ENCODE assay signal across 2 cellular contexts in the genomic region with DNA sequence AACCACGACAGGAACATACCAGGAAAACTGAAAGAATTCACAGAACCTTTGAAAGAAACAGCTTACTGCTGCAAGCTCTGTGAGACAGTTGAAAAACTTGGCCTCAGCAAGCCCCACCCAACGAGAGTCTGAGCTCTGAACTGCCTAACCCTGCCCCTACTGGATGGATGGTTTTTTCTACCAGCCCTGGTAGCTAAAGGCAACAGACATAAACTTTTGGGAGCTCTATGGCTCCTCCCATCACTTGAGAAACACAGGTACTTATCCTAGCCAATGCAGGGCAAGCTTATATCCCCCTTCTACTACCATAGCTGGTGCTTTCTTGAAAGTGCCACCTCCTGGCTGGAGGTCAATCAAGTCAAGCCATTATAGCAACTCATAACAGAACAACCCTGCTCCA.
TF ChIP-seq lines count a peak whose summit lies in the region.

No MANE protein-coding gene starts in this region.

TF ChIP-seq in GM23338, 12 proteins besides CTCF, POLR2A, EP300 and RAD21 (continues in another document):
- TF ChIP-seq EZH2 (IDR thresholded peaks at IDR 0.05; ENCODE audit: low read depth, unreplicated experiment) = no peak
- no peak for TF ChIP-seq ZNF331 (CRISPR knock-in tag; IDR thresholded peaks at IDR 0.05; ENCODE audit: low read depth)
- no peak for TF ChIP-seq POLR2AphosphoS5 (IDR thresholded peaks at IDR 0.05; ENCODE audit: low read depth)
- TF ChIP-seq EZH2phosphoT487 (IDR thresholded peaks at IDR 0.05; ENCODE audit: unreplicated experiment) = no peak
- TF ChIP-seq, protein P1, sequence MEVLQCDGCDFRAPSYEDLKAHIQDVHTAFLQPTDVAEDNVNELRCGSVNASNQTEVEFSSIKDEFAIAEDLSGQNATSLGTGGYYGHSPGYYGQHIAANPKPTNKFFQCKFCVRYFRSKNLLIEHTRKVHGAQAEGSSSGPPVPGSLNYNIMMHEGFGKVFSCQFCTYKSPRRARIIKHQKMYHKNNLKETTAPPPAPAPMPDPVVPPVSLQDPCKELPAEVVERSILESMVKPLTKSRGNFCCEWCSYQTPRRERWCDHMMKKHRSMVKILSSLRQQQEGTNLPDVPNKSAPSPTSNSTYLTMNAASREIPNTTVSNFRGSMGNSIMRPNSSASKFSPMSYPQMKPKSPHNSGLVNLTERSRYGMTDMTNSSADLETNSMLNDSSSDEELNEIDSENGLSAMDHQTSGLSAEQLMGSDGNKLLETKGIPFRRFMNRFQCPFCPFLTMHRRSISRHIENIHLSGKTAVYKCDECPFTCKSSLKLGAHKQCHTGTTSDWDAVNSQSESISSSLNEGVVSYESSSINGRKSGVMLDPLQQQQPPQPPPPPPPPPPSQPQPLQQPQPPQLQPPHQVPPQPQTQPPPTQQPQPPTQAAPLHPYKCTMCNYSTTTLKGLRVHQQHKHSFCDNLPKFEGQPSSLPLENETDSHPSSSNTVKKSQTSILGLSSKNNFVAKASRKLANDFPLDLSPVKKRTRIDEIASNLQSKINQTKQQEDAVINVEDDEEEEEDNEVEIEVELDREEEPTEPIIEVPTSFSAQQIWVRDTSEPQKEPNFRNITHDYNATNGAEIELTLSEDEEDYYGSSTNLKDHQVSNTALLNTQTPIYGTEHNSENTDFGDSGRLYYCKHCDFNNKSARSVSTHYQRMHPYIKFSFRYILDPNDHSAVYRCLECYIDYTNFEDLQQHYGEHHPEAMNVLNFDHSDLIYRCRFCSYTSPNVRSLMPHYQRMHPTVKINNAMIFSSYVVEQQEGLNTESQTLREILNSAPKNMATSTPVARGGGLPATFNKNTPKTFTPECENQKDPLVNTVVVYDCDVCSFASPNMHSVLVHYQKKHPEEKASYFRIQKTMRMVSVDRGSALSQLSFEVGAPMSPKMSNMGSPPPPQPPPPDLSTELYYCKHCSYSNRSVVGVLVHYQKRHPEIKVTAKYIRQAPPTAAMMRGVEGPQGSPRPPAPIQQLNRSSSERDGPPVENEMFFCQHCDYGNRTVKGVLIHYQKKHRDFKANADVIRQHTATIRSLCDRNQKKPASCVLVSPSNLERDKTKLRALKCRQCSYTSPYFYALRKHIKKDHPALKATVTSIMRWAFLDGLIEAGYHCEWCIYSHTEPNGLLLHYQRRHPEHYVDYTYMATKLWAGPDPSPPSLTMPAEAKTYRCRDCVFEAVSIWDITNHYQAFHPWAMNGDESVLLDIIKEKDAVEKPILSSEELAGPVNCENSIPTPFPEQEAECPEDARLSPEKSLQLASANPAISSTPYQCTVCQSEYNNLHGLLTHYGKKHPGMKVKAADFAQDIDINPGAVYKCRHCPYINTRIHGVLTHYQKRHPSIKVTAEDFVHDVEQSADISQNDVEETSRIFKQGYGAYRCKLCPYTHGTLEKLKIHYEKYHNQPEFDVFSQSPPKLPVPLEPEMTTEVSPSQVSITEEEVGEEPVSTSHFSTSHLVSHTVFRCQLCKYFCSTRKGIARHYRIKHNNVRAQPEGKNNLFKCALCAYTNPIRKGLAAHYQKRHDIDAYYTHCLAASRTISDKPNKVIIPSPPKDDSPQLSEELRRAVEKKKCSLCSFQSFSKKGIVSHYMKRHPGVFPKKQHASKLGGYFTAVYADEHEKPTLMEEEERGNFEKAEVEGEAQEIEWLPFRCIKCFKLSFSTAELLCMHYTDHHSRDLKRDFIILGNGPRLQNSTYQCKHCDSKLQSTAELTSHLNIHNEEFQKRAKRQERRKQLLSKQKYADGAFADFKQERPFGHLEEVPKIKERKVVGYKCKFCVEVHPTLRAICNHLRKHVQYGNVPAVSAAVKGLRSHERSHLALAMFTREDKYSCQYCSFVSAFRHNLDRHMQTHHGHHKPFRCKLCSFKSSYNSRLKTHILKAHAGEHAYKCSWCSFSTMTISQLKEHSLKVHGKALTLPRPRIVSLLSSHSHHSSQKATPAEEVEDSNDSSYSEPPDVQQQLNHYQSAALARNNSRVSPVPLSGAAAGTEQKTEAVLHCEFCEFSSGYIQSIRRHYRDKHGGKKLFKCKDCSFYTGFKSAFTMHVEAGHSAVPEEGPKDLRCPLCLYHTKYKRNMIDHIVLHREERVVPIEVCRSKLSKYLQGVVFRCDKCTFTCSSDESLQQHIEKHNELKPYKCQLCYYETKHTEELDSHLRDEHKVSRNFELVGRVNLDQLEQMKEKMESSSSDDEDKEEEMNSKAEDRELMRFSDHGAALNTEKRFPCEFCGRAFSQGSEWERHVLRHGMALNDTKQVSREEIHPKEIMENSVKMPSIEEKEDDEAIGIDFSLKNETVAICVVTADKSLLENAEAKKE (CRISPR knock-in tag; IDR thresholded peaks at IDR 0.05) = no peak
- TF ChIP-seq ZNF114 (CRISPR knock-in tag; IDR thresholded peaks at IDR 0.05) = no peak
- TF ChIP-seq NANOG (IDR thresholded peaks at IDR 0.05; ENCODE audit: borderline replicate concordance) = no peak
- TF ChIP-seq STAT1 (IDR thresholded peaks at IDR 0.05; ENCODE audit: unreplicated experiment) = no peak
- TF ChIP-seq JUNB (IDR thresholded peaks at IDR 0.05; ENCODE audit: unreplicated experiment) = no peak
- no peak for TF ChIP-seq REST (IDR thresholded peaks at IDR 0.05; ENCODE audit: unreplicated experiment)

TF ChIP-seq in H1, 55 proteins besides CTCF, POLR2A, EP300 and RAD21:
- no peak for TF ChIP-seq KDM4A (IDR thresholded peaks at IDR 0.05; ENCODE audit: low read depth, low read length, severe bottlenecking)
- TF ChIP-seq RBBP5 (IDR thresholded peaks at IDR 0.05; ENCODE audit: borderline replicate concordance, low read depth, low read length) = no peak
- TF ChIP-seq, protein P2, sequence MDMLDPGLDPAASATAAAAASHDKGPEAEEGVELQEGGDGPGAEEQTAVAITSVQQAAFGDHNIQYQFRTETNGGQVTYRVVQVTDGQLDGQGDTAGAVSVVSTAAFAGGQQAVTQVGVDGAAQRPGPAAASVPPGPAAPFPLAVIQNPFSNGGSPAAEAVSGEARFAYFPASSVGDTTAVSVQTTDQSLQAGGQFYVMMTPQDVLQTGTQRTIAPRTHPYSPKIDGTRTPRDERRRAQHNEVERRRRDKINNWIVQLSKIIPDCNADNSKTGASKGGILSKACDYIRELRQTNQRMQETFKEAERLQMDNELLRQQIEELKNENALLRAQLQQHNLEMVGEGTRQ (IDR thresholded peaks at IDR 0.05; ENCODE audit: low read length) = no peak
- no peak for TF ChIP-seq RFX5 (IDR thresholded peaks at IDR 0.05; ENCODE audit: borderline replicate concordance, low read depth, low read length)
